ENCODE assay signal across 24 cellular contexts in genomic region chr2:208103616-208104015, GRCh38. TPM values are rescaled to one million over a fixed set of nuclear protein-coding genes. Genes with fewer than 3 reads are reported as not detected.
"Had no signal": no experiment of that assay in that cellular context is flagged by ENCODE, and none has a peak within 500 bp of the region (broad histone marks: within the 10 kb centered on the region; RNA-seq: fewer than 3 reads in every experiment).

No MANE protein-coding gene starts in this region.

- H3K27me3 ChIP-seq: breast epithelium, Peyer's patch, SJSA1 had no signal

- H3K4me1 ChIP-seq: breast epithelium, Peyer's patch, SJSA1 had no signal

- DNase-seq: activated CD4-positive, alpha-beta memory T cell treated with anti-CD3 and anti-CD28 coated beads, Interleukin-2, amount 10 ng/mL, durations not matched to agents 7 days and 5 days; activated CD4-positive, alpha-beta T cell treated with anti-CD3 and anti-CD28 coated beads for 36 hours; activated CD4-positive, alpha-beta T cell treated with anti-CD3 and anti-CD28 coated beads, Interleukin-2, amount 50 U/mL, for 1 hour; activated CD8-positive, alpha-beta memory T cell treated with anti-CD3 and anti-CD28 coated beads, Interleukin-2, amount 50 U/mL, for 48 hours; activated naive CD4-positive, alpha-beta T cell treated with anti-CD3 and anti-CD28 coated beads, Interleukin-2, amount 50 U/mL, for 16 hours; activated T-cell treated with anti-CD3 and anti-CD28 coated beads, Interleukin-2, amount 50 U/mL, for 1 hour; aorta; caudate nucleus; IMR-90; Kasumi-1; KBM-7; NCI-H1092; NCI-H1417; NCI-H1694; NCI-H2029 treated with DMSO at 0.1 percent for 48 hours; NCI-H226; NCI-H510A; NCI-H526 treated with DMSO at 0.1 percent for 48 hours; Peyer's patch; SHP77 had no signal

- H3K36me3 ChIP-seq: breast epithelium, Peyer's patch, SJSA1 had no signal

- H3K4me3 Mint-ChIP-seq: activated CD4-positive, alpha-beta memory T cell treated with anti-CD3 and anti-CD28 coated beads, Interleukin-2, amount 10 ng/mL, durations not matched to agents 7 days and 5 days; activated CD4-positive, alpha-beta T cell treated with anti-CD3 and anti-CD28 coated beads for 36 hours; T-helper 1 cell treated with Interleukin-12 subunit alpha and Interleukin-12 subunit beta and Interleukin-4 antibody, amounts not matched to agents 30 μg/mL and 1 μg/mL, for 36 hours had no signal

- H3K4me3 ChIP-seq: breast epithelium, Peyer's patch, SJSA1 had no signal

- H3K9me3 ChIP-seq: breast epithelium, Peyer's patch, SJSA1 had no signal

- H3K27me3 Mint-ChIP-seq: activated CD4-positive, alpha-beta T cell treated with anti-CD3 and anti-CD28 coated beads for 36 hours had no signal

- H3K9me3 Mint-ChIP-seq: activated CD4-positive, alpha-beta memory T cell treated with anti-CD3 and anti-CD28 coated beads, Interleukin-2, amount 10 ng/mL, durations not matched to agents 7 days and 5 days; T-helper 1 cell treated with Interleukin-12 subunit alpha and Interleukin-12 subunit beta and Interleukin-4 antibody, amounts not matched to agents 30 μg/mL and 1 μg/mL, for 36 hours had no signal

- ATAC-seq: activated CD4-positive, alpha-beta T cell treated with anti-CD3 and anti-CD28 coated beads for 36 hours had no signal

- H3K27ac Mint-ChIP-seq: activated CD4-positive, alpha-beta memory T cell treated with anti-CD3 and anti-CD28 coated beads, Interleukin-2, amount 10 ng/mL, durations not matched to agents 7 days and 5 days; activated CD4-positive, alpha-beta T cell treated with anti-CD3 and anti-CD28 coated beads for 36 hours; T-helper 1 cell treated with Interleukin-12 subunit alpha and Interleukin-12 subunit beta and Interleukin-4 antibody, amounts not matched to agents 30 μg/mL and 1 μg/mL, for 36 hours had no signal

- H3K27ac ChIP-seq: breast epithelium, Peyer's patch, SJSA1, VCaP had no signal

RNA-seq across cellular contexts. Expression of gene CRYGD, which starts 20.7 kb away (rescaled TPM):
- total RNA-seq: activated CD4-positive, alpha-beta memory T cell treated with anti-CD3 and anti-CD28 coated beads, Interleukin-2, amount 10 ng/mL, durations not matched to agents 7 days and 5 days; activated CD4-positive, alpha-beta T cell treated with anti-CD3 and anti-CD28 coated beads for 36 hours; aorta; breast epithelium; IMR-90; Peyer's patch; SJSA1 had no signal
- polyA plus RNA-seq: aorta, IMR-90 had no signal

RNA-seq across cellular contexts. Expression of gene CRYGC, which starts 26.0 kb away (rescaled TPM):
- total RNA-seq: activated CD4-positive, alpha-beta memory T cell treated with anti-CD3 and anti-CD28 coated beads, Interleukin-2, amount 10 ng/mL, durations not matched to agents 7 days and 5 days; activated CD4-positive, alpha-beta T cell treated with anti-CD3 and anti-CD28 coated beads for 36 hours; aorta; breast epithelium; IMR-90; Peyer's patch; SJSA1 had no signal
- polyA plus RNA-seq: aorta, IMR-90 had no signal

RNA-seq across cellular contexts. Expression of gene CRYGB, which starts 42.3 kb away (rescaled TPM):
- total RNA-seq: activated CD4-positive, alpha-beta memory T cell treated with anti-CD3 and anti-CD28 coated beads, Interleukin-2, amount 10 ng/mL, durations not matched to agents 7 days and 5 days; activated CD4-positive, alpha-beta T cell treated with anti-CD3 and anti-CD28 coated beads for 36 hours; aorta; breast epithelium; IMR-90; Peyer's patch; SJSA1 had no signal
- polyA plus RNA-seq: aorta, IMR-90 had no signal

RNA-seq across cellular contexts. Expression of gene CRYGA, which starts 59.8 kb away (rescaled TPM):
- total RNA-seq: activated CD4-positive, alpha-beta memory T cell treated with anti-CD3 and anti-CD28 coated beads, Interleukin-2, amount 10 ng/mL, durations not matched to agents 7 days and 5 days; activated CD4-positive, alpha-beta T cell treated with anti-CD3 and anti-CD28 coated beads for 36 hours; aorta; breast epithelium; IMR-90; Peyer's patch; SJSA1 had no signal
- polyA plus RNA-seq: aorta, IMR-90 had no signal
